In the genomic region with DNA sequence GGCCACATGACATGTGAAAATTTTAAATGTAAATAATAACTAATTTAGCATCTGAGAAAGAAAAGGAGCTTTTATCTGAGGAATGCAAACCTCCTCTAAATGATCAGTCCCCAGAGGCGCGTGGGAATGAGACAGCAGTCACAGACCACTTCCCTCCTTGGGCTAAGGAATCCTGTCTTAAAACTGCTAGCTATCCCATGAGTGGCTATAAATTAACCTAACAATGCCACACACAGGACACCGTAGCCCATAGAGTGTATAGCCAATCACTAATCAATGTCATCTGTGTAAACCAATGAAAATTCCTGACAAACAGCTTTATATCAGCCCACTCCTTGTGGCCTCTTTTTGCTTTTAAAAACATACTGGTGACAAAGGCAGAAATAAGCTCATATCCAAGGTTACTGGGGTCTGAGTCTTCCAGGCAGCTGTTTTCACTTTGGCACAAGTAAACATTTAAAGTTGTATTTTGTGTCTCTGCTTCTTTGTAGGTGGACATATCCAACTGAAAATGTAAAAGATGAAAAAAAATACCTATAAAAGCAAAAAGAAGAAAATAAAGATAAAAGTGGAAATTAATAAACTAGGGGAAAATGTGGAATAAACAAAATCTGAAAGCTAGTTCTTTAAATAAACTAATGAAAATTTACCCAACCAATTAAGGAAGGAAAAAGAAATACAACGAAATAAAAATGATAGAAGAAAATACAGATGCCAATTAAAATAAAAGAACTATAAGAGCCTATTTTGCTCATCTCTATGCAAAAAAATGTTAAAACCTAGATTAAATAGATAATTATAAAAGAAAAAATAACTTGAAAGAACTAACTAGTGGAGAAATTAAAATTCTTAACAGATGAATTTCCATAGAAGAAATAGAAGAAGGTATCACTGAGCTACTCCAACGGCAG, we compare ENCODE assay signal across 20 cellular contexts. TPM values are rescaled to one million over a fixed set of nuclear protein-coding genes. Genes with fewer than 3 reads are reported as not detected.
DNase-seq lines count a peak whose midpoint lies in the region; ATAC-seq, FAIRE-seq and TF ChIP-seq lines count a peak whose summit lies in the region.
"Had no signal": no experiment of that assay in that cellular context is flagged by ENCODE, and none has a peak within 500 bp of the region (broad histone marks: within the 10 kb centered on the region; RNA-seq: fewer than 3 reads in every experiment).

No MANE protein-coding gene starts in this region.

- peaks cover 5% of the 10 kb centered on the region for H3K4me1 Mint-ChIP-seq in mesothelial cell of epicardium

- no peak overlapping the region for H3K4me3 Mint-ChIP-seq in mesothelial cell of epicardium

- FAIRE-seq in RCC 7860 (lab: Jason Lieb, UNC): peak; percentile 53
- FAIRE-seq: keratinocyte, pancreas had no signal

- no peak for TF ChIP-seq CTCF in mesothelial cell of epicardium (IDR thresholded peaks at IDR 0.05; ENCODE audit: unreplicated experiment)

- H3K9me3 Mint-ChIP-seq in mesothelial cell of epicardium: peaks cover 33% of the 10 kb centered on the region
- no peaks in the 10 kb centered on the region for H3K9me3 Mint-ChIP-seq in activated naive CD4-positive, alpha-beta T cell treated with anti-CD3 and anti-CD28 coated beads, Interleukin-2, amount 50 U/mL, for 72 hours

- no peaks in the 10 kb centered on the region for H3K36me3 Mint-ChIP-seq in mesothelial cell of epicardium
- no peaks in the 10 kb centered on the region for H3K36me3 Mint-ChIP-seq in activated naive CD4-positive, alpha-beta T cell treated with anti-CD3 and anti-CD28 coated beads, Interleukin-2, amount 50 U/mL, for 72 hours

- DNase-seq in AG08395 (ENCODE audit: low spot score): peak; percentile 52
- DNase-seq in RCC 7860 (ENCODE audit: low spot score): no peak
- DNase-seq in fibroblast of peridontal ligament (ENCODE audit: extremely low read depth): peak; percentile 14
- DNase-seq in mesothelial cell of epicardium (ENCODE audit: low spot score in 2 of 2, unreplicated experiment in 2 of 2): no peak
- DNase-seq in activated naive CD4-positive, alpha-beta T cell treated with anti-CD3 and anti-CD28 coated beads, Interleukin-2, amount 50 U/mL, for 72 hours (ENCODE audit: low spot score in 2 of 2): no peak
- DNase-seq in HCEC 1CT: no peak
- DNase-seq: ACHN; activated CD4-positive, CD25-positive, alpha-beta regulatory T cell treated with anti-CD3 and anti-CD28 coated beads, Interleukin-2, amount 50 U/mL, for 72 hours; activated effector memory CD4-positive, alpha-beta T cell treated with Interleukin-2 at 50 U/mL for 16 hours; amygdala; NCI-H345; pancreas; stimulated activated CD4-positive, alpha-beta T cell treated with anti-CD3 and anti-CD28 coated beads, Interleukin-12 subunit alpha, Interleukin-12 subunit beta, amount 100 ng/mL, for 4 hours; stimulated activated naive CD4-positive, alpha-beta T cell; transverse colon had no signal

- H3K27me3 Mint-ChIP-seq in mesothelial cell of epicardium (ENCODE audit: low read depth): no peaks in the 10 kb centered on the region

- ATAC-seq in activated naive CD4-positive, alpha-beta T cell treated with anti-CD3 and anti-CD28 coated beads, Interleukin-2, amount 50 U/mL, for 72 hours: no peak
- no peak for ATAC-seq in HG02610 (IDR thresholded peaks at IDR 0.05; ENCODE audit: unreplicated experiment)
- no peak for ATAC-seq in activated CD4-positive, CD25-positive, alpha-beta regulatory T cell treated with anti-CD3 and anti-CD28 coated beads, Interleukin-2, amount 50 U/mL, for 24 hours
- ATAC-seq: HCT116, pancreas had no signal

- peak overlapping the region; percentile 41 for H3K27ac Mint-ChIP-seq in mesothelial cell of epicardium
- H3K27ac Mint-ChIP-seq in activated naive CD4-positive, alpha-beta T cell treated with anti-CD3 and anti-CD28 coated beads, Interleukin-2, amount 50 U/mL, for 72 hours: no peak overlapping the region

RNA-seq across cellular contexts. Expression of gene PKD1L1, which starts 32.9 kb away (rescaled TPM):
- total RNA-seq in mesothelial cell of epicardium: 0.18 to 0.38 TPM (median 0.36 TPM) in 3 replicates
- under 1 TPM; 0.05 to 0.14 TPM for total RNA-seq in activated naive CD4-positive, alpha-beta T cell treated with anti-CD3 and anti-CD28 coated beads, Interleukin-2, amount 50 U/mL, for 72 hours
- total RNA-seq: MCF 10A had no signal

Comparison
In these comparisons a context has a peak if more than half of its experiments do, and no peak if none do; other contexts are left out.
1. DNase-seq: peak in AG08395 (single experiment) and fibroblast of peridontal ligament (single experiment); none in RCC 7860 (single experiment), mesothelial cell of epicardium (0 of 2), activated naive CD4-positive, alpha-beta T cell treated with anti-CD3 and anti-CD28 coated beads, Interleukin-2, amount 50 U/mL, for 72 hours (0 of 2) and HCEC 1CT (single experiment).